Comparison of ENCODE assay signal across 8 cellular contexts in the genomic region with DNA sequence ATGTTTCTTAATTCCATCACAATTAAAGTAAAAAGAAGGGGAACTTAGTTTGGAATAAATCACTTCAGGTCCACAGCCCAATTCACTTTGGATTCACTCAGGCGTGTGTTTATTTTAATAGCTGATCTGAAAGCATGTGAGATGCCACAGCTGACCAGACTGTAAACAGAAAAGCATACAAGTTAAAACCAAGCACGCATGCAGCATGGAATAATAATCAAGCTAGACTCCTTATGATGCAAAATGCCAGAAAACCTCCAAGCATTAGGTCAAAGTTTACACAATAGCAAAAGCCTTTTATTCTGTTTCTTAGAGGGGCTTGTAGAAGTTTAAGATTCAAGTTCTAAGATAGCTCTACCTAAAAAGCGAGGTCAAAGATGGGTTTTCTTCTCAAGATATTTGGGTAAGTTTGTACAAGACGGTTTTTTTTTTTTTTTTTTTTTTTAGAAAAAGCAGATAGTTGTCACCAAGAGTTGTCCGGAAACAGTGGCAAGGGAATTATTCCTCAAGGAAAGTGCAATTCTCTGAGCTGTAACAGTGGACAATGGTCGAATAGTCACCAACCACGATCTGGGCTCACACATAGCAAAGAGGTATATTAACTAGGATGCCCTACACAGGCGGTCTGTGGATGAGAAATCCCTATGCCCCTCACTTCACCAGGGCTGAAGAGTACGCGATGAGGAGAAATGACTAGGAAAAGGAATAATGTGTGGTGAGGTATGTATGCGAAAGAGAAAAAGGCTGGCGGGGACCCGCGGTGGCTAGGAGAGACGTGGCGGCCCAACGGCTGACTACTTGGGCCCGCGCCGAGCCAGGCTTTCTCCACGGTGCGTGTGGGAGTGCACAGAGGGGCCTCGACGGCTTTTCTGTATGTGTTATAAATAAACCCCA. TPM values are rescaled to one million over a fixed set of nuclear protein-coding genes. Genes with fewer than 3 reads are reported as not detected.
DNase-seq lines count a peak whose midpoint lies in the region; ATAC-seq and TF ChIP-seq lines count a peak whose summit lies in the region.

No MANE protein-coding gene starts in this region.

- H3K4me1 Mint-ChIP-seq in CD14-positive monocyte: peaks cover 13% of the 10 kb centered on the region

- peaks cover 21 to 34% (median 32%) of the 10 kb centered on the region in 3 donors for H3K27me3 Mint-ChIP-seq in CD14-positive monocyte (ENCODE audit: low read depth in 3 of 3)

- H3K27ac Mint-ChIP-seq in CD14-positive monocyte: no peak overlapping the region

- ATAC-seq in omental fat pad (ENCODE audit: low FRiP score): peak; percentile 15
- no peak for ATAC-seq in GM19395 (IDR thresholded peaks at IDR 0.05; ENCODE audit: unreplicated experiment)

- intact Hi-C loops in CD14-positive monocyte (cut with micrococcal nuclease): no loop called here

- H3K4me3 ChIP-seq in SK-N-MC: peak overlapping the region; percentile 64

- no peak for TF ChIP-seq CTCF in CD14-positive monocyte (IDR thresholded peaks at IDR 0.05)
- no peak for TF ChIP-seq CTCF in omental fat pad (IDR thresholded peaks at IDR 0.05)

- H3K4me3 Mint-ChIP-seq in CD14-positive monocyte: peak overlapping the region; percentile 80 to 94

- DNase-seq in CD14-positive monocyte (ENCODE audit: low spot score): no peak
- no peak for DNase-seq in SK-N-MC (ENCODE audit: low read depth, low spot score)
- peak; percentile 15 for DNase-seq in foreskin melanocyte
- DNase-seq in omental fat pad (ENCODE audit: low spot score): no peak
- DNase-seq in HPDE6-E6E7 (ENCODE audit: extremely low spot score): no peak
- no peak for DNase-seq in stimulated activated CD4-positive, alpha-beta T cell treated with anti-CD3 and anti-CD28 coated beads, Interleukin-15, amount 100 ng/mL, for 24 hours
- no peak for DNase-seq in NOMO-1 treated with dmso at 0.1 percent for 144 hours (lab: John Stamatoyannopoulos, UW; ENCODE audit: unreplicated experiment)

- H3K9ac ChIP-seq in SK-N-MC (ENCODE audit: insufficient read length): no peak overlapping the region

- no peaks in the 10 kb centered on the region for H3K9me3 ChIP-seq in SK-N-MC (ENCODE audit: low read depth, low read length)

- H3K9me3 Mint-ChIP-seq in CD14-positive monocyte: peaks cover 2 to 21% (median 6%) of the 10 kb centered on the region in 7 donors

- H3K36me3 ChIP-seq in SK-N-MC (ENCODE audit: insufficient read depth, low read length): no peaks in the 10 kb centered on the region

- no peaks in the 10 kb centered on the region for H3K36me3 Mint-ChIP-seq in CD14-positive monocyte

- peak overlapping the region; percentile 67 for H3K27ac ChIP-seq in SK-N-MC

RNA-seq across cellular contexts. Expression of a gene that starts 0.7 kb away (rescaled TPM):
- under 1 TPM; 0.04 to 0.14 TPM for polyA plus RNA-seq in CD14-positive monocyte
- total RNA-seq in omental fat pad: 10 to 100 TPM; 10.9 to 21.8 (median 18.2) TPM
